Comparison of ENCODE assay signal across 8 cellular contexts in genomic region chr19:49930483-49931011, GRCh38. TPM values are rescaled to one million over a fixed set of nuclear protein-coding genes. Genes with fewer than 3 reads are reported as not detected.
DNase-seq lines count a peak whose midpoint lies in the region; ATAC-seq and TF ChIP-seq lines count a peak whose summit lies in the region.

No MANE protein-coding gene starts in this region.

- H3K9me2 ChIP-seq in Karpas-422 (replicated peaks; ENCODE audit: insufficient read depth, low read length), result no peaks in the 10 kb centered on the region

- H3K9me3 ChIP-seq in BE2C (no peaks in the 10 kb centered on the region), Karpas-422 (ENCODE audit: low read length) (no peaks in the 10 kb centered on the region), mucosa of descending colon (no peaks in the 10 kb centered on the region)

- H3K27me3 ChIP-seq in BE2C, result no peaks in the 10 kb centered on the region
- no peaks in the 10 kb centered on the region for H3K27me3 ChIP-seq in Karpas-422 (ENCODE audit: low read length)

- H3K4me3 ChIP-seq in BE2C (ENCODE audit: low read depth, low read length), result peak overlapping the region; percentile 64
- H3K4me3 ChIP-seq in Karpas-422 (ENCODE audit: low read length), result peak overlapping the region; percentile 75
- no peak overlapping the region for H3K4me3 ChIP-seq in mucosa of descending colon

- H3K4me1 ChIP-seq in BE2C, result no peaks in the 10 kb centered on the region
- H3K4me1 ChIP-seq in Karpas-422 (ENCODE audit: low read length), result peaks cover 42% of the 10 kb centered on the region
- H3K4me1 ChIP-seq in mucosa of descending colon (ENCODE audit: low read depth), result peaks cover 18% of the 10 kb centered on the region

- TF ChIP-seq CTCF in BE2C (IDR thresholded peaks at IDR 0.05; ENCODE audit: low read depth, low read length) (no peak), mucosa of descending colon (IDR thresholded peaks at IDR 0.05) (no peak)

- DNase-seq in BE2C (peak; percentile 50), Karpas-422 (peak; percentile 92), cerebellum (ENCODE audit: low spot score) (peak; percentile 26), mucosa of descending colon (peak; percentile 32 to 70 (median 44)), NCI-H1092 treated with DMSO at 0.1 percent for 48 hours (lab: John Stamatoyannopoulos, UW) (no peak)
- DNase-seq in stimulated activated CD4-positive, alpha-beta T cell treated with anti-CD3 and anti-CD28 coated beads, Interleukin-1b, Interleukin-23, amount 100 ng/mL, for 48 hours, result no peak

- ATAC-seq in mucosa of descending colon (no peak), GM18511 (IDR thresholded peaks at IDR 0.05; ENCODE audit: unreplicated experiment) (no peak), HG02610 (IDR thresholded peaks at IDR 0.05; ENCODE audit: unreplicated experiment) (no peak)

- peak overlapping the region; percentile 99 for H3K9ac ChIP-seq in Karpas-422 (ENCODE audit: low read length)

- peak overlapping the region; percentile 80 for H3K4me2 ChIP-seq in Karpas-422 (ENCODE audit: low read depth, low read length, poor library complexity, severe bottlenecking)

- no peak overlapping the region for H2AFZ ChIP-seq in Karpas-422 (ENCODE audit: low read length)

- peaks cover 37% of the 10 kb centered on the region for H4K20me1 ChIP-seq in Karpas-422 (ENCODE audit: insufficient read depth, low read depth, low read length)

- H3K36me3 ChIP-seq in BE2C (peaks cover 26% of the 10 kb centered on the region), Karpas-422 (ENCODE audit: insufficient read depth, low read length) (peaks cover 55% of the 10 kb centered on the region), mucosa of descending colon (ENCODE audit: low read depth) (no peaks in the 10 kb centered on the region)

- H3K27ac ChIP-seq in Karpas-422 (ENCODE audit: low read length), result peak overlapping the region; percentile 94

- peaks cover 54% of the 10 kb centered on the region for H3K79me2 ChIP-seq in Karpas-422 (ENCODE audit: low read length)

- intact Hi-C loops in mucosa of descending colon (cut with DNase I, micrococcal nuclease), result loop anchor here in 1 of 2 donors (10.0 kb wide), 1 partner anchor 54 kb away; no protein-coding TSS in a partner anchor

RNA-seq across cellular contexts. Expression of gene NUP62, which starts 1.2 kb away (rescaled TPM):
- polyA plus RNA-seq in BE2C (2012; ENCODE audit: insufficient read depth, insufficient read length, low read depth), result 110 TPM
- total RNA-seq in Karpas-422 (2014; rRNA removed; shearing (Covaris generic); ENCODE audit: low replicate concordance), result 35.0 and 37.9 TPM in 2 replicates
- 18.1 TPM for total RNA-seq in cerebellum
- 10 to 100 TPM; 34.1 to 41.0 (median 40.9) TPM for total RNA-seq in mucosa of descending colon

RNA-seq across cellular contexts. Expression of gene ATF5, which starts 1.5 kb away (rescaled TPM):
- polyA plus RNA-seq in BE2C (2012; ENCODE audit: insufficient read depth, insufficient read length, low read depth), result 546 TPM
- total RNA-seq in Karpas-422 (2014; rRNA removed; shearing (Covaris generic); ENCODE audit: low replicate concordance), result 454 and 537 TPM in 2 replicates
- 2.9 TPM for total RNA-seq in cerebellum
- 10 to 100 TPM; 10.7 to 25.0 (median 16.1) TPM for total RNA-seq in mucosa of descending colon

RNA-seq across cellular contexts. Expression of gene SIGLEC11, which starts 30.4 kb away (rescaled TPM):
- 0.17 TPM for polyA plus RNA-seq in BE2C (2012; ENCODE audit: insufficient read depth, insufficient read length, low read depth)
- total RNA-seq in Karpas-422 (2014; rRNA removed; shearing (Covaris generic); ENCODE audit: low replicate concordance), result 0.87 TPM in 1 of 2 replicates, not detected in the other
- total RNA-seq in cerebellum (0.36 TPM), mucosa of descending colon (1 to 10 TPM in 2 of 3 donors, under 1 TPM in 1; 0.49 to 2.0 (median 1.1) TPM)

RNA-seq across cellular contexts. Expression of gene IL4I1, which starts 33.9 kb away (rescaled TPM):
- polyA plus RNA-seq in BE2C (2012; ENCODE audit: insufficient read depth, insufficient read length, low read depth), result 0.76 TPM
- not detected in 2 replicates for total RNA-seq in Karpas-422 (2014; rRNA removed; shearing (Covaris generic); ENCODE audit: low replicate concordance)
- 0.64 TPM for total RNA-seq in cerebellum
- 1 to 10 TPM; 1.2 to 1.7 (median 1.6) TPM for total RNA-seq in mucosa of descending colon

RNA-seq across cellular contexts. Expression of gene TBC1D17, which starts 53.0 kb away (rescaled TPM):
- 39.4 TPM for polyA plus RNA-seq in BE2C (2012; ENCODE audit: insufficient read depth, insufficient read length, low read depth)
- 13.6 and 17.8 TPM in 2 replicates for total RNA-seq in Karpas-422 (2014; rRNA removed; shearing (Covaris generic); ENCODE audit: low replicate concordance)
- total RNA-seq in cerebellum (9.5 TPM), mucosa of descending colon (10 to 100 TPM; 33.7 to 55.7 (median 45.1) TPM)

Comparison
In these comparisons a context has a peak if more than half of its experiments do, and no peak if none do; other contexts are left out.
1. DNase-seq: peak in BE2C (single experiment), Karpas-422 (single experiment), cerebellum (single experiment) and mucosa of descending colon (3 of 3); none in NCI-H1092 treated with DMSO at 0.1 percent for 48 hours (single experiment) and stimulated activated CD4-positive, alpha-beta T cell treated with anti-CD3 and anti-CD28 coated beads, Interleukin-1b, Interleukin-23, amount 100 ng/mL, for 48 hours (single experiment).
2. RNA of gene ATF5, which starts 1.5 kb away (total RNA-seq): 454 to 537 TPM in Karpas-422; 10.7 to 25.0 TPM in mucosa of descending colon and 2.9 TPM in cerebellum (single experiment); every median in the first group is over 10 times any median in the second.